Comparison of ENCODE assay signal across 1 cellular context in the genomic region with DNA sequence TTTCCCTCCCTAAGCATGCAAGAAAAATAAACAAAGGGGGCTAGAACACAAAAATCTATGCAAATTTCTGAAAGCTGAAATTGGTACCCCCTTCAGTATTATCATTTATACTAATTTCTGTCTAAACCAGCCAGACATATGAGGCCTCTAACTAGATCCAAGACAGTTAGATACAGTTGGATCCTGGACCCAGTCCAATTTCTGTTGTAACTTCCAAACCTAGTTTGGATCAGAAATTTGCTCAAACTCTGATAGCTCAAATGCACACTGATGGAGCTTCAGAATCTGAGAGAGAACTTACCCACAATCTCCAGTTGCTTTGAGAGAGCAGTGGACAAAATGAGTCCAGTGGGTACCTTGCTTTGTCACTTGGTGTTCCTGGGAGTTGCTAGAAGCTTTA.
TF ChIP-seq lines count a peak whose summit lies in the region.

No MANE protein-coding gene starts in this region.

TF ChIP-seq in HepG2, 621 proteins besides CTCF, POLR2A, EP300 and RAD21 (continued from another document):
- TF ChIP-seq, protein P1, sequence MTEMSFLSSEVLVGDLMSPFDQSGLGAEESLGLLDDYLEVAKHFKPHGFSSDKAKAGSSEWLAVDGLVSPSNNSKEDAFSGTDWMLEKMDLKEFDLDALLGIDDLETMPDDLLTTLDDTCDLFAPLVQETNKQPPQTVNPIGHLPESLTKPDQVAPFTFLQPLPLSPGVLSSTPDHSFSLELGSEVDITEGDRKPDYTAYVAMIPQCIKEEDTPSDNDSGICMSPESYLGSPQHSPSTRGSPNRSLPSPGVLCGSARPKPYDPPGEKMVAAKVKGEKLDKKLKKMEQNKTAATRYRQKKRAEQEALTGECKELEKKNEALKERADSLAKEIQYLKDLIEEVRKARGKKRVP (CRISPR knock-in tag; IDR thresholded peaks at IDR 0.05): no peak
- TF ChIP-seq, protein P2, sequence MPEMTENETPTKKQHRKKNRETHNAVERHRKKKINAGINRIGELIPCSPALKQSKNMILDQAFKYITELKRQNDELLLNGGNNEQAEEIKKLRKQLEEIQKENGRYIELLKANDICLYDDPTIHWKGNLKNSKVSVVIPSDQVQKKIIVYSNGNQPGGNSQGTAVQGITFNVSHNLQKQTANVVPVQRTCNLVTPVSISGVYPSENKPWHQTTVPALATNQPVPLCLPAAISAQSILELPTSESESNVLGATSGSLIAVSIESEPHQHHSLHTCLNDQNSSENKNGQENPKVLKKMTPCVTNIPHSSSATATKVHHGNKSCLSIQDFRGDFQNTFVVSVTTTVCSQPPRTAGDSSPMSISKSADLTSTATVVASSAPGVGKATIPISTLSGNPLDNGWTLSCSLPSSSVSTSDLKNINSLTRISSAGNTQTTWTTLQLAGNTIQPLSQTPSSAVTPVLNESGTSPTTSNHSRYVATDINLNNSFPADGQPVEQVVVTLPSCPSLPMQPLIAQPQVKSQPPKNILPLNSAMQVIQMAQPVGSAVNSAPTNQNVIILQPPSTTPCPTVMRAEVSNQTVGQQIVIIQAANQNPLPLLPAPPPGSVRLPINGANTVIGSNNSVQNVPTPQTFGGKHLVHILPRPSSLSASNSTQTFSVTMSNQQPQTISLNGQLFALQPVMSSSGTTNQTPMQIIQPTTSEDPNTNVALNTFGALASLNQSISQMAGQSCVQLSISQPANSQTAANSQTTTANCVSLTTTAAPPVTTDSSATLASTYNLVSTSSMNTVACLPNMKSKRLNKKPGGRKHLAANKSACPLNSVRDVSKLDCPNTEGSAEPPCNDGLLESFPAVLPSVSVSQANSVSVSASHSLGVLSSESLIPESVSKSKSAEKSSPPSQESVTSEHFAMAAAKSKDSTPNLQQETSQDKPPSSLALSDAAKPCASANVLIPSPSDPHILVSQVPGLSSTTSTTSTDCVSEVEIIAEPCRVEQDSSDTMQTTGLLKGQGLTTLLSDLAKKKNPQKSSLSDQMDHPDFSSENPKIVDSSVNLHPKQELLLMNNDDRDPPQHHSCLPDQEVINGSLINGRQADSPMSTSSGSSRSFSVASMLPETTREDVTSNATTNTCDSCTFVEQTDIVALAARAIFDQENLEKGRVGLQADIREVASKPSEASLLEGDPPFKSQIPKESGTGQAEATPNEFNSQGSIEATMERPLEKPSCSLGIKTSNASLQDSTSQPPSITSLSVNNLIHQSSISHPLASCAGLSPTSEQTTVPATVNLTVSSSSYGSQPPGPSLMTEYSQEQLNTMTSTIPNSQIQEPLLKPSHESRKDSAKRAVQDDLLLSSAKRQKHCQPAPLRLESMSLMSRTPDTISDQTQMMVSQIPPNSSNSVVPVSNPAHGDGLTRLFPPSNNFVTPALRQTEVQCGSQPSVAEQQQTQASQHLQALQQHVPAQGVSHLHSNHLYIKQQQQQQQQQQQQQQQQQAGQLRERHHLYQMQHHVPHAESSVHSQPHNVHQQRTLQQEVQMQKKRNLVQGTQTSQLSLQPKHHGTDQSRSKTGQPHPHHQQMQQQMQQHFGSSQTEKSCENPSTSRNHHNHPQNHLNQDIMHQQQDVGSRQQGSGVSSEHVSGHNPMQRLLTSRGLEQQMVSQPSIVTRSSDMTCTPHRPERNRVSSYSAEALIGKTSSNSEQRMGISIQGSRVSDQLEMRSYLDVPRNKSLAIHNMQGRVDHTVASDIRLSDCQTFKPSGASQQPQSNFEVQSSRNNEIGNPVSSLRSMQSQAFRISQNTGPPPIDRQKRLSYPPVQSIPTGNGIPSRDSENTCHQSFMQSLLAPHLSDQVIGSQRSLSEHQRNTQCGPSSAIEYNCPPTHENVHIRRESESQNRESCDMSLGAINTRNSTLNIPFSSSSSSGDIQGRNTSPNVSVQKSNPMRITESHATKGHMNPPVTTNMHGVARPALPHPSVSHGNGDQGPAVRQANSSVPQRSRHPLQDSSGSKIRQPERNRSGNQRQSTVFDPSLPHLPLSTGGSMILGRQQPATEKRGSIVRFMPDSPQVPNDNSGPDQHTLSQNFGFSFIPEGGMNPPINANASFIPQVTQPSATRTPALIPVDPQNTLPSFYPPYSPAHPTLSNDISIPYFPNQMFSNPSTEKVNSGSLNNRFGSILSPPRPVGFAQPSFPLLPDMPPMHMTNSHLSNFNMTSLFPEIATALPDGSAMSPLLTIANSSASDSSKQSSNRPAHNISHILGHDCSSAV (CRISPR knock-in tag; IDR thresholded peaks at IDR 0.05; ENCODE audit: borderline replicate concordance): no peak
